ENCODE assay signal across 1 cellular context in the genomic region with DNA sequence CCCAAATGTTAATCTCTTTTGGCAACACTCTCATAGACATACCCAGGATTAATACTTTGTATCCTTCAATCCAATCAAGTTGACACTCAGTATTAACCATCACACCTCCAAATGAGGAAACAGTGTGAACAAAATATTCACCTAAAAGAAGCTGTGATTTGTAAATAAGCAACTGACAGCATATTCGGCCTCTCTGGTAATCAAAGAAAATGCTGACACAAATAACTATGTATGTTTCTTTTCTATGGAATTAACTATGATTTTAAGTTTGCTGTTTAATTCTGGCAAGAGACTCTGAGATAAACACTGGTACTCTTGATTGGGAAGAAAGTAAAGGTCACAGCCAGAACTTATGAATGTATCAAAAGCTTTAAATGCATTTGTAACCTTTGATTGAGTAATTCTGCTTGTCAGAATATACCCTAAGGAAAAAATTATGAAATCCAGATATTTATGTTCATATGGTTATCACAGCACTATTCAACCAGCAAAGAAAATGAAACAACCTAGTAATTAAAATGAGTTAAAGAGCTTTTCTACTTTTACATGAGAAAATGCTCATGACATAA.
TF ChIP-seq lines count a peak whose summit lies in the region.

No MANE protein-coding gene starts in this region.

TF ChIP-seq in HepG2, 621 proteins besides CTCF, POLR2A, EP300 and RAD21:
- TF ChIP-seq, protein P1, sequence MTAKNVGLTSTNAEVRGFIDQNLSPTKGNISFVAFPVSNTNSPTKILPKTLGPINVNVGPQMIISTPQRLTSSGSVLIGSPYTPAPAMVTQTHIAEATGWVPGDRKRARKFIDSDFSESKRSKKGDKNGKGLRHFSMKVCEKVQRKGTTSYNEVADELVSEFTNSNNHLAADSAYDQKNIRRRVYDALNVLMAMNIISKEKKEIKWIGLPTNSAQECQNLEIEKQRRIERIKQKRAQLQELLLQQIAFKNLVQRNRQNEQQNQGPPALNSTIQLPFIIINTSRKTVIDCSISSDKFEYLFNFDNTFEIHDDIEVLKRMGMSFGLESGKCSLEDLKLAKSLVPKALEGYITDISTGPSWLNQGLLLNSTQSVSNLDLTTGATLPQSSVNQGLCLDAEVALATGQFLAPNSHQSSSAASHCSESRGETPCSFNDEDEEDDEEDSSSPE (CRISPR knock-in tag; IDR thresholded peaks at IDR 0.05) = no peak
- TF ChIP-seq MAFK (conservative IDR thresholded peaks at IDR 0.05 in 1 of 2, IDR thresholded peaks at IDR 0.05 in 1 of 2; ENCODE audit: low read length in 2 of 2) (peak; percentile 38 to 63), ARNT (IDR thresholded peaks at IDR 0.05) (no peak), MAFF (IDR thresholded peaks at IDR 0.05; ENCODE audit: low read depth, low read length) (peak; percentile 55; the same call in 1 of the 2 replicates), SAFB2 (CRISPR knock-in tag; IDR thresholded peaks at IDR 0.05; ENCODE audit: borderline replicate concordance, low read depth) (no peak)
